Comparison of ENCODE assay signal across 8 cellular contexts in the genomic region with DNA sequence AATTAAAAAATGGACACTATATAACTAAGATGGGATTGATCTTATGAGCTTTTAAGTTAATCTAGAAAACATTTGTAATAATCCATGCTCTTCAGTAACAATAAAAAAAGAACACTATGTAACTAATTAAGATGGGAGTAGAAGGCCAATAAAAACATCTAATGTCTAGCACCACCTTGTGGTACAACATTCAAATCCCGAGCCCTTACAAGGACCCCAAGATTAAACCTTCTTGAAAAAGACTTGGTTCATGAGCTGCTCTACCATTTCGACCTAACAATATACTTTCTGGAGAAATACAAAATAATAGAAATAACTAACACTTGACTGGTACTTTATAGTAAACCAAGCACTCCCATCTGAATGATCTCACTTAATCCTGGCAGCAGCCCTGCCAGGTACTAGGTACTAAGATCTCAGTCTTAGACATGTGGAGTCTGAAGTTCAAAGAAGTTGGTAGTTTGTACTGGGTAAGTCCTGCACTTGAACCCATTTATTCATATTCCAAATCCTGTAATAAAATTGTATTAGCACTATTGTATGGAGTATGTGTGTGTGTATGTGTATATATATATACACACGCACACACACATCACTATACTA. TPM values are rescaled to one million over a fixed set of nuclear protein-coding genes. Genes with fewer than 3 reads are reported as not detected.
A peak's percentile ranks its signal among the peaks of the same experiment; 100 is the strongest.
DNase-seq lines count a peak whose midpoint lies in the region; ATAC-seq, FAIRE-seq and TF ChIP-seq lines count a peak whose summit lies in the region.

No MANE protein-coding gene starts in this region.

- H3K4me1 ChIP-seq in Panc1 (ENCODE audit: control insufficient read depth, insufficient read depth, low read length) = no peaks in the 10 kb centered on the region

- H3K9me3 ChIP-seq in Panc1 (ENCODE audit: control insufficient read depth, insufficient read depth, low read depth, low read length) = no peaks in the 10 kb centered on the region

- peak; percentile 85 for FAIRE-seq in G401.6 (lab: Jason Lieb, UNC)

- POLR2A ChIA-PET in Panc1 (lab: Charles Lee) = no interaction called here

- no peak overlapping the region for H3K27ac ChIP-seq in 22Rv1
- H3K27ac ChIP-seq in Panc1 (ENCODE audit: low read length) = no peak overlapping the region

- CTCF ChIA-PET in Panc1 (lab: Charles Lee) = interaction anchor here (1.0 to 1.7 kb wide), 2 partner anchors 137 to 140 kb away, joined by 3 to 12 read pairs; no protein-coding TSS in a partner anchor

- intact Hi-C loops in Panc1 (cut with micrococcal nuclease; ENCODE audit: unreplicated experiment) = loop anchor here (2.0 to 10.0 kb wide), 3 partner anchors 137 to 301 kb away; a partner anchor contains a TSS

- H3K36me3 ChIP-seq in Panc1 (ENCODE audit: control insufficient read depth, insufficient read depth, low read length) = no peaks in the 10 kb centered on the region

- DNase-seq in HuH-7 (ENCODE audit: low spot score) = peak; percentile 46
- no peak for DNase-seq in Panc1 (ENCODE audit: low read depth, low spot score)
- peak; percentile 12 to 28 (median 22) for DNase-seq in effector memory CD8-positive, alpha-beta T cell
- DNase-seq in memory B cell (ENCODE audit: low spot score in 2 of 2) = peak in 1 of 2 donors; percentile 51
- DNase-seq in nucleus accumbens (lab: John Stamatoyannopoulos, UW) = no peak
- DNase-seq in NCI-H128 (lab: John Stamatoyannopoulos, UW; ENCODE audit: unreplicated experiment) = no peak

- no peaks in the 10 kb centered on the region for H3K27me3 Mint-ChIP-seq in effector memory CD8-positive, alpha-beta T cell
- H3K27me3 Mint-ChIP-seq in memory B cell = no peaks in the 10 kb centered on the region

- BruUV-seq in Panc1 (replicated peaks; lab: Mats Ljungman, UMichigan) = no TSS peak

- in situ Hi-C loops in Panc1 (cut with HindIII; ENCODE audit: low pct_unique_long_range_greater_than_20kb, low sequenced_read_pairs) = no loop called here

- TF ChIP-seq CTCF in 22Rv1 (IDR thresholded peaks at IDR 0.05) (peak; percentile 74), Panc1 (IDR thresholded peaks at IDR 0.05) (peak; percentile 59; the same call in 1 of the 2 replicates)

- peaks cover 4 to 9% of the 10 kb centered on the region in 2 donors for H3K4me1 Mint-ChIP-seq in effector memory CD8-positive, alpha-beta T cell (ENCODE audit: low read depth in 2 of 2)
- H3K4me1 Mint-ChIP-seq in memory B cell = peaks cover 12% of the 10 kb centered on the region

- no peak overlapping the region for H3K4me3 ChIP-seq in Panc1 (ENCODE audit: low read depth in 2 of 2, low read length in 2 of 2)

- H3K36me3 Mint-ChIP-seq in effector memory CD8-positive, alpha-beta T cell (ENCODE audit: insufficient read depth) = peaks cover 16% of the 10 kb centered on the region
- H3K36me3 Mint-ChIP-seq in memory B cell = no peaks in the 10 kb centered on the region

- peak; percentile 78; the same call in 1 of the 2 replicates for ATAC-seq in Panc1
- peak; percentile 78 for ATAC-seq in effector memory CD8-positive, alpha-beta T cell (replicated peaks)
- ATAC-seq in memory B cell (ENCODE audit: low read depth) = peak; percentile 88

- H3K4me3 Mint-ChIP-seq in effector memory CD8-positive, alpha-beta T cell = no peak overlapping the region
- no peak overlapping the region for H3K4me3 Mint-ChIP-seq in memory B cell

- H3K27ac Mint-ChIP-seq in effector memory CD8-positive, alpha-beta T cell = peak overlapping the region in 1 of 2 donors; percentile 29
- no peak overlapping the region for H3K27ac Mint-ChIP-seq in memory B cell

- H3K9me3 Mint-ChIP-seq in effector memory CD8-positive, alpha-beta T cell = no peaks in the 10 kb centered on the region
- no peaks in the 10 kb centered on the region for H3K9me3 Mint-ChIP-seq in memory B cell

- H3K27me3 ChIP-seq in Panc1 (ENCODE audit: control insufficient read depth, insufficient read depth, low read length) = no peaks in the 10 kb centered on the region

RNA-seq across cellular contexts. Expression of a gene that starts 21.8 kb away (rescaled TPM):
- 16.5 TPM for total RNA-seq in Panc1 (2021; ENCODE audit: unreplicated experiment)
- 10.1 TPM for polyA plus RNA-seq in Panc1 (2012; ENCODE audit: insufficient read length)

RNA-seq across cellular contexts. Expression of a gene that starts 21.8 kb away (rescaled TPM):
- 16.1 TPM for total RNA-seq in Panc1 (2021; ENCODE audit: unreplicated experiment)
- polyA plus RNA-seq in Panc1 (2012; ENCODE audit: insufficient read length) = 12.2 TPM

Comparison
In these comparisons a context has a peak if more than half of its experiments do, and no peak if none do; other contexts are left out.
1. DNase-seq: peak in HuH-7 (single experiment) and effector memory CD8-positive, alpha-beta T cell (3 of 3); none in Panc1 (single experiment), nucleus accumbens (0 of 56) and NCI-H128 (single experiment).
2. Peak in every context shown above with its lines, with median percentiles within 50 percentile points of each other: ATAC-seq.